Comparison of ENCODE assay signal across 12 cellular contexts in the genomic region with DNA sequence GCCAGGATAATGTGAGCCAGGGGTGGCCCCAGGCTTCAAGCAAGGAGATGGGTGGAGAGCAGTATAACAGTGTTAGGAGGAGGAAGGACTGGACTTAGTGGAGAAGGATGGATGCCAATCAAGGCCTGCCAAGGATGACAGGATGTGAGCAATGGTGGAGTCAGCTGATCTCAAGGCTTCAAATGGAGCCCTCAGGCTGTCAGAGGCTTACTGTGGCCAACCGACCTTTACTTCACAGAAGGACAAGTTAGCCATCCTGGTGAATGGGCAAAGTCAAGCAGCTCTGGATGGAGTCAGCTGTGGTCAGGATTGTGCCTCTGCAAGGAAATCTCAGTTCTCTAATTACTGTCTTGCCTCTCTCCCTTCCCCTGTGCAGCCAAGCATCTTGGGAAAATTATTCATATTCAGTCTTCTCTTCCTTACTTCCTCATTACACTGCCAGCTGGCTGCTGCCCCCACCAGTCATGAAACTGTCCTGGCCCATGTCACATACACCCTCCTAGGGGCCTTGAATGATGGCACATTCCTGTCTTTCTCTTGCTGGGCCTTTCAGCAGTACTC. TPM values are rescaled to one million over a fixed set of nuclear protein-coding genes. Genes with fewer than 3 reads are reported as not detected.
DNase-seq lines count a peak whose midpoint lies in the region; ATAC-seq and TF ChIP-seq lines count a peak whose summit lies in the region.
"Had no signal": no experiment of that assay in that cellular context is flagged by ENCODE, and none has a peak within 500 bp of the region (broad histone marks: within the 10 kb centered on the region; RNA-seq: fewer than 3 reads in every experiment).

No MANE protein-coding gene starts in this region.

- H3K9me3 ChIP-seq in right atrium auricular region (no peaks in the 10 kb centered on the region), upper lobe of left lung (no peaks in the 10 kb centered on the region), sigmoid colon (no peaks in the 10 kb centered on the region)

- peak; percentile 72 for ATAC-seq in Right ventricle myocardium inferior
- peak; percentile 72 to 85 for ATAC-seq in upper lobe of left lung (ENCODE audit: low FRiP score in 2 of 2)
- no peak for ATAC-seq in HG02884 (IDR thresholded peaks at IDR 0.05; ENCODE audit: unreplicated experiment)

- TF ChIP-seq POLR2A in upper lobe of left lung (IDR thresholded peaks at IDR 0.05) (no peak), sigmoid colon (IDR thresholded peaks at IDR 0.05) (no peak)

- WGBS in upper lobe of left lung, 2 donors = 69% methylated on average over 1 of the region's 1 CpG; no CpG with 5 or more reads in 1 of the 2 donors
- WGBS in sigmoid colon, 2 donors = 86 to 88% methylated on average over 1 of the region's 1 CpG

- H3K4me1 ChIP-seq in right atrium auricular region = peaks cover 0 to 8% of the 10 kb centered on the region in 2 donors
- H3K4me1 ChIP-seq in upper lobe of left lung = no peaks in the 10 kb centered on the region
- no peaks in the 10 kb centered on the region for H3K4me1 ChIP-seq in sigmoid colon

- H3K36me3 ChIP-seq in right atrium auricular region (no peaks in the 10 kb centered on the region), upper lobe of left lung (no peaks in the 10 kb centered on the region), sigmoid colon (no peaks in the 10 kb centered on the region)

- DNase-seq in Right ventricle myocardium inferior (ENCODE audit: missing footprints) = no peak
- DNase-seq in right atrium auricular region (ENCODE audit: low spot score) = no peak
- DNase-seq in RPMI7951 (ENCODE audit: low read depth) = peak; percentile 93
- DNase-seq in glomerular visceral epithelial cell (ENCODE audit: extremely low spot score) = peak; percentile 27
- DNase-seq in upper lobe of left lung = no peak
- no peak for DNase-seq in activated CD8-positive, alpha-beta memory T cell treated with anti-CD3 and anti-CD28 coated beads, Interleukin-2, amount 50 U/mL, for 4 hours
- no peak for DNase-seq in sigmoid colon
- DNase-seq: activated naive CD4-positive, alpha-beta T cell treated with Interleukin-2 at 50 U/mL for 16 hours; C1 segment of cervical spinal cord; NCI-H1694; stimulated activated CD4-positive, alpha-beta T cell treated with anti-CD3 and anti-CD28 coated beads, Interleukin-4, amount 100 ng/mL, for 4 hours had no signal

- H3K4me3 ChIP-seq in right atrium auricular region = no peak overlapping the region
- no peak overlapping the region for H3K4me3 ChIP-seq in upper lobe of left lung
- no peak overlapping the region for H3K4me3 ChIP-seq in sigmoid colon

- TF ChIP-seq EP300 in upper lobe of left lung (IDR thresholded peaks at IDR 0.05) = no peak
- no peak for TF ChIP-seq EP300 in sigmoid colon (IDR thresholded peaks at IDR 0.05)

- H3K27ac ChIP-seq in right atrium auricular region = peak overlapping the region in 1 of 2 donors; percentile 4
- H3K27ac ChIP-seq in upper lobe of left lung = peak overlapping the region; percentile 24 to 61 (median 32)
- H3K27ac ChIP-seq in sigmoid colon = no peak overlapping the region

- TF ChIP-seq CTCF in right atrium auricular region (IDR thresholded peaks at IDR 0.05) (no peak), upper lobe of left lung (IDR thresholded peaks at IDR 0.05) (no peak), sigmoid colon (IDR thresholded peaks at IDR 0.05) (no peak)

- H3K27me3 ChIP-seq in right atrium auricular region = no peaks in the 10 kb centered on the region
- H3K27me3 ChIP-seq in upper lobe of left lung = no peaks in the 10 kb centered on the region
- no peaks in the 10 kb centered on the region for H3K27me3 ChIP-seq in sigmoid colon

- intact Hi-C loops in Right ventricle myocardium inferior (cut with DNase I) = no loop called here
- intact Hi-C loops in sigmoid colon (cut with DNase I) = no loop called here

RNA-seq across cellular contexts. Expression of gene STAT6, which starts 7.6 kb away (rescaled TPM):
- total RNA-seq in Right ventricle myocardium inferior (58.3 TPM), right atrium auricular region (10 to 100 TPM; 34.3 to 64.3 TPM), upper lobe of left lung (100 to 1,000 TPM; 123 to 605 (median 251) TPM), sigmoid colon (100 to 1,000 TPM; 105 to 163 (median 113) TPM)
- total RNA-seq in RPMI7951 (2014; rRNA removed; shearing (Covaris generic)) = 29.4 and 33.0 TPM in 2 replicates
- 100 to 1,000 TPM in 2 of 3 donors, 10 to 100 TPM in 1; 66.1 to 210 (median 123) TPM for polyA plus RNA-seq in sigmoid colon

RNA-seq across cellular contexts. Expression of gene LRP1, which starts 9.5 kb away (rescaled TPM):
- total RNA-seq in Right ventricle myocardium inferior (143 TPM), right atrium auricular region (100 to 1,000 TPM in 1 of 2 donors, 10 to 100 TPM in 1; 89.4 to 211 TPM), upper lobe of left lung (100 to 1,000 TPM; 137 to 504 (median 308) TPM), sigmoid colon (100 to 1,000 TPM; 147 to 262 (median 204) TPM)
- 28.8 and 31.6 TPM in 2 replicates for total RNA-seq in RPMI7951 (2014; rRNA removed; shearing (Covaris generic))
- 10 to 100 TPM; 11.4 to 57.9 (median 14.1) TPM for polyA plus RNA-seq in sigmoid colon

RNA-seq across cellular contexts. Expression of gene LRP1-AS, which starts 28.6 kb away (rescaled TPM):
- total RNA-seq in Right ventricle myocardium inferior = not detected
- total RNA-seq in right atrium auricular region = not detected
- total RNA-seq in RPMI7951 (2014; rRNA removed; shearing (Covaris generic)) = not detected in 2 replicates
- total RNA-seq in upper lobe of left lung = not detected
- total RNA-seq in sigmoid colon = not detected
- polyA plus RNA-seq in sigmoid colon = not detected

RNA-seq across cellular contexts. Expression of gene NAB2, which starts 29.9 kb away (rescaled TPM):
- 9.8 TPM for total RNA-seq in Right ventricle myocardium inferior
- 10 to 100 TPM in 1 of 2 donors, 1 to 10 TPM in 1; 9.0 to 21.1 TPM for total RNA-seq in right atrium auricular region
- total RNA-seq in RPMI7951 (2014; rRNA removed; shearing (Covaris generic)) = 10.9 and 17.6 TPM in 2 replicates
- 10 to 100 TPM; 18.1 to 64.9 (median 31.5) TPM for total RNA-seq in upper lobe of left lung
- 10 to 100 TPM; 24.8 to 28.9 (median 27.4) TPM for total RNA-seq in sigmoid colon
- 1 to 10 TPM; 2.5 to 9.5 (median 5.4) TPM for polyA plus RNA-seq in sigmoid colon

RNA-seq across cellular contexts. Expression of gene NEMP1, which starts 40.2 kb away (rescaled TPM):
- total RNA-seq in Right ventricle myocardium inferior (3.3 TPM), right atrium auricular region (1 to 10 TPM; 1.9 to 2.2 TPM), upper lobe of left lung (10 to 100 TPM in 3 of 6 donors, 1 to 10 TPM in 3; 6.2 to 13.6 (median 10.0) TPM), sigmoid colon (10 to 100 TPM; 11.5 to 13.6 (median 12.7) TPM)
- 27.9 and 30.4 TPM in 2 replicates for total RNA-seq in RPMI7951 (2014; rRNA removed; shearing (Covaris generic))
- polyA plus RNA-seq in sigmoid colon = 1 to 10 TPM in 1 of 3 donors, under 1 TPM in 2; 0.60 to 6.2 (median 0.92) TPM

Comparison
In these comparisons a context has a peak if more than half of its experiments do, and no peak if none do; other contexts are left out.
1. DNase-seq: peak in RPMI7951 (single experiment) and glomerular visceral epithelial cell (single experiment); none in Right ventricle myocardium inferior (single experiment), right atrium auricular region (single experiment), upper lobe of left lung (0 of 2), activated CD8-positive, alpha-beta memory T cell treated with anti-CD3 and anti-CD28 coated beads, Interleukin-2, amount 50 U/mL, for 4 hours (single experiment) and sigmoid colon (single experiment).
2. H3K27ac ChIP-seq: peak in upper lobe of left lung (4 of 4); none in sigmoid colon (0 of 4).